1 cellular context compared by ENCODE assay signal in genomic region chr12:47841506-47841905, GRCh38.
TF ChIP-seq lines count a peak whose summit lies in the region.

No MANE protein-coding gene starts in this region.

TF ChIP-seq in IMR-90, 13 proteins besides CTCF, POLR2A, EP300 and RAD21:
- TF ChIP-seq SMC3 (IDR thresholded peaks at IDR 0.05; ENCODE audit: low read depth, low read length) (no peak), RFX5 (IDR thresholded peaks at IDR 0.05; ENCODE audit: low read depth, low read length) (no peak), NFE2L2 (IDR thresholded peaks at IDR 0.05; ENCODE audit: low read depth, low read length) (no peak), USF2 (IDR thresholded peaks at IDR 0.05; ENCODE audit: low read depth, low read length) (no peak), MXI1 (IDR thresholded peaks at IDR 0.05; ENCODE audit: borderline replicate concordance, low read depth, low read length) (no peak), ELK1 (IDR thresholded peaks at IDR 0.05; ENCODE audit: borderline replicate concordance, low read depth, low read length) (no peak), MAFK (IDR thresholded peaks at IDR 0.05; ENCODE audit: low read depth, low read length) (no peak), RCOR1 (IDR thresholded peaks at IDR 0.05; ENCODE audit: insufficient replicate concordance, low read length) (no peak), BHLHE40 (IDR thresholded peaks at IDR 0.05; ENCODE audit: low read depth, low read length) (no peak), FOS (IDR thresholded peaks at IDR 0.05; ENCODE audit: low read depth, low read length) (no peak), MAZ (IDR thresholded peaks at IDR 0.05; ENCODE audit: borderline replicate concordance, low read depth, low read length) (no peak)
TF ChIP-seq in IMR-90: peak in this region for 0.
